In the genomic region with DNA sequence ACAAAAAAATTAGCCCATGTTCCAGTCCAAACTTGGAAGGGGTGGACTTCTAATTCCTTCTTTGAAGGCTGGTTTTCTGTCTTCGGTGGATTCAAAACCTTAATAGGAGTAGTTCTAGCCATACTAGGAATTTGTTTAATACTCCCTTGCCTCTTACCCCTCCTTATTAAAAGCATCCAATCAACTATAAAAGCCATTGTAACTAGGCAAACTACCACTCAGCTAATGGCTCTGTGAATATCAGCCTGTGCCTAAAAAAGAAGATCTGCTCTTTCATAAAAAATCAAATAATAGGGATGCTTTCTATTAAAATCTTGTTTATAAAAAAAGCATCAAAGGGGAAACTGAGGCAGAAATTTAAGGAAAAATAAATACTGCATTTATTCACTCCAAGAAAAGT, we compare ENCODE assay signal across 11 cellular contexts.
"Had no signal": no experiment of that assay in that cellular context is flagged by ENCODE, and none has a peak within 500 bp of the region (broad histone marks: within the 10 kb centered on the region; RNA-seq: fewer than 3 reads in every experiment).

No MANE protein-coding gene starts in this region.

- ATAC-seq: GM23338, HCT116 had no signal

- H3K4me2 ChIP-seq: GM23338 had no signal

- H3K36me3 ChIP-seq: HAP-1 had no signal

- H3K4me3 ChIP-seq: GM23248, GM23338, HAP-1 had no signal

- H3K27ac ChIP-seq: GM23248 had no signal

- DNase-seq: GM23248, GOT3, H7, H9, HCEC 1CT, HFFc6 had no signal

- H3K9ac ChIP-seq: GM23248 had no signal

- FAIRE-seq: H1, H54 had no signal

- H3K9me3 ChIP-seq: HAP-1 had no signal

- H2AFZ ChIP-seq: GM23248, GM23338 had no signal
